5 cellular contexts compared by ENCODE assay signal in the genomic region with DNA sequence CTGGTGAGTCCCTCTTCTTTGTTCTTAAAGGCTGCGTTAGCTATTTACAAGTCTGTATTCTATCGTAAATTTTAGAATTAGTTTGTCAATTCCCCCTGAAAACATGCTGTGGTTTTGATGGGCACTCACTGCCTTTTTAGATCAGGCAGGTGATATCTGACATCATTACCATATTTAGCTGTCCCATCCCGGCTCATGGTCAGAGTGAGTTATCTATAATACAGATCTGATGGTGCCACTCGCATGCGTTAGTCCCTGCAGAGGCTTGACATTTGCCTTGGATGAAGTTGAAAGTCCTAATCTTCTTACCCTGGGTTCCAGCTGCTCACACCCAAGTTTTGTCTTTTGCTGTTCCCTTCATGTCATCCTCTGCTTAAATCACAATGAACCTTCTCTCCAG.
"Had no signal": no experiment of that assay in that cellular context is flagged by ENCODE, and none has a peak within 500 bp of the region (broad histone marks: within the 10 kb centered on the region; RNA-seq: fewer than 3 reads in every experiment).

No MANE protein-coding gene starts in this region.

- DNase-seq: H9, HCEC 1CT, IMR-90 had no signal

- H3K4me3 ChIP-seq: GM23338, K562 had no signal

- H3K4me2 ChIP-seq: GM23338 had no signal

- H3K27ac Mint-ChIP-seq: GM23338, H9 had no signal

- ATAC-seq: GM23338, K562 had no signal

- H3K9me3 Mint-ChIP-seq: GM23338, H9 had no signal

- H3K4me3 Mint-ChIP-seq: GM23338, H9 had no signal

- H2AFZ ChIP-seq: GM23338 had no signal

- H3K4me1 Mint-ChIP-seq: GM23338, H9 had no signal
